In the genomic region with DNA sequence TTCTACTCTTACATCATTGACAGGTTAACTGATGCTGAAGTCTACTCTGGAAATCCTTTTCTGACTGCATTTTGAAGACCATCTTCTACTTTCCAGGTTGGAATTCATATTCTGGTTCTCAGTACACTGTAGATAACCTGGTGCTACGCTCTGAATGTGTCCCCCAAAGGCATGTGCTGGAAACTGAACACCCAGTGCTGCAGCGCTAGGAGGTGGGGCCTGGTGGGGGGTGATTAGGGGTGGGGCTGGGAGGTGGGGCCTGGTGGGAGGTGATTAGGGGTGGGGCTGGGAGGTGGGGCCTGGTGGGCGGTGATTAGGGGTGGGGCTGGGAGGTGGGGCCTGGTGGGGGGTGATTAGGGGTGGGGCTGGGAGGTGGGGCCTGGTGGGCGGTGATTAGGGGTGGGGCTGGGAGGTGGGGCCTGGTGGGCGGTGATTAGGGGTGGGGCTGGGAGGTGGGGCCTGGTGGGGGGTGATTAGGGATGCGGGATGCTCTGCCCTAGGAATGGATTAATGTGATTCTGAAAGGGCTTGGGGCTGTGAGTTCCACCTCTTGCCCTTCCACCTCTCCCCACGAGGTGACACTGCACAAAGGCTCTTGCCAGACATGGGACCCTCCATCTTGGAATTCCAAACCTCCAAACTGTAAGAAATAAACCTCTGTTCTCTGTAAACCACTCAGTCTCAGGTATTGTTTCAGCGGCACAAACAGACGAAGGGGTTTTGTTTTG, we compare ENCODE assay signal across 9 cellular contexts. TPM values are rescaled to one million over a fixed set of nuclear protein-coding genes. Genes with fewer than 3 reads are reported as not detected.
DNase-seq lines count a peak whose midpoint lies in the region; ATAC-seq and TF ChIP-seq lines count a peak whose summit lies in the region.
"Not testable (repeated sequence)": the region's sequence is repeated elsewhere in the genome, so short reads cannot be mapped to it uniquely, and the experiment has no call there.
"Had no signal": no experiment of that assay in that cellular context is flagged by ENCODE, and none has a peak within 500 bp of the region (broad histone marks: within the 10 kb centered on the region; RNA-seq: fewer than 3 reads in every experiment).

No MANE protein-coding gene starts in this region.

- H4K20me1 ChIP-seq in Karpas-422 (ENCODE audit: insufficient read depth, low read depth, low read length), result peaks cover 50% of the 10 kb centered on the region
- H4K20me1 ChIP-seq in OCI-LY7 (ENCODE audit: insufficient read depth, low read length), result not testable (repeated sequence)

- H3K4me1 ChIP-seq in BE2C; Karpas-422 (ENCODE audit: low read length); endodermal cell (ENCODE audit: control insufficient read depth, insufficient read depth, low read length); iPS DF 6.9 (ENCODE audit: control insufficient read depth, insufficient read depth, low read length): not testable (repeated sequence)
- peaks cover 24% of the 10 kb centered on the region for H3K4me1 ChIP-seq in OCI-LY7 (ENCODE audit: insufficient read depth, low read length, poor library complexity, severe bottlenecking)

- H3K4me3 Mint-ChIP-seq in endodermal cell; stimulated activated memory B cell treated with anti-CD40 and anti-IgM and Interleukin-4, amounts not matched to agents 10 μg/mL and 1 μg/mL and 100 μg/mL, for 72 hours: not testable (repeated sequence)

- not testable (repeated sequence) for H3K27ac Mint-ChIP-seq in endodermal cell
- H3K27ac Mint-ChIP-seq in stimulated activated memory B cell treated with anti-CD40 and anti-IgM and Interleukin-4, amounts not matched to agents 10 μg/mL and 1 μg/mL and 100 μg/mL, for 72 hours, result peak overlapping the region; percentile 12

- 86 to 92% methylated on average over 3 to 4 of the region's 9 CpGs for WGBS in endodermal cell (ENCODE audit: insufficient coverage in 1 of 2, insufficient read length in 1 of 2), 2 experiments
- no CpG with 5 or more reads among the region's 9 CpGs for WGBS in iPS DF 6.9 (ENCODE audit: insufficient coverage, insufficient read length)

- not testable (repeated sequence) for H3K4me1 Mint-ChIP-seq in endodermal cell
- H3K4me1 Mint-ChIP-seq in stimulated activated memory B cell treated with anti-CD40 and anti-IgM and Interleukin-4, amounts not matched to agents 10 μg/mL and 1 μg/mL and 100 μg/mL, for 72 hours, result peaks cover 75% of the 10 kb centered on the region

- H3K36me3 ChIP-seq in BE2C; H7 (replicated peaks; ENCODE audit: control insufficient read depth, insufficient read depth, low read length); Karpas-422 (ENCODE audit: insufficient read depth, low read length); OCI-LY7 (ENCODE audit: insufficient read depth, low read length); WERI-Rb-1; endodermal cell (ENCODE audit: control insufficient read depth, insufficient read depth, low read length); iPS DF 6.9 (ENCODE audit: control insufficient read depth, insufficient read depth, low read length): not testable (repeated sequence)

- H3K4me3 ChIP-seq in BE2C (ENCODE audit: low read depth, low read length); H7 (ENCODE audit: insufficient read depth, low read depth, low read length); Karpas-422 (ENCODE audit: low read length); OCI-LY7 (ENCODE audit: low read depth, low read length, poor library complexity, severe bottlenecking); WERI-Rb-1 (ENCODE audit: low read depth, low read length); endodermal cell (ENCODE audit: low read length); iPS DF 6.9 (ENCODE audit: low read length): not testable (repeated sequence)

- not testable (repeated sequence) for TF ChIP-seq CTCF in BE2C (IDR thresholded peaks at IDR 0.05; ENCODE audit: low read depth, low read length); OCI-LY7 (conservative IDR thresholded peaks at IDR 0.05; ENCODE audit: low read length); endodermal cell (conservative IDR thresholded peaks at IDR 0.05)
- peak; percentile 32; the same call in 1 of the 2 replicates for TF ChIP-seq CTCF in WERI-Rb-1 (IDR thresholded peaks at IDR 0.05; ENCODE audit: low read depth, low read length)

- peak; percentile 32 for DNase-seq in BE2C
- peak; percentile 96 for DNase-seq in H7
- DNase-seq in Karpas-422, result peak; percentile 78
- DNase-seq in OCI-LY7 (ENCODE audit: low spot score), result peak; percentile 46
- peak; percentile 72 for DNase-seq in WERI-Rb-1
- DNase-seq in endodermal cell, result peak; percentile 71
- peak; percentile 16 for DNase-seq in iPS DF 6.9 (ENCODE audit: low read depth, low spot score)

- H2AFZ ChIP-seq in Karpas-422 (ENCODE audit: low read length); OCI-LY7 (ENCODE audit: low read length): not testable (repeated sequence)

- not testable (repeated sequence) for H3K79me2 ChIP-seq in Karpas-422 (ENCODE audit: low read length); OCI-LY7 (ENCODE audit: insufficient read depth, low read depth, low read length)

- not testable (repeated sequence) for H3K36me3 Mint-ChIP-seq in endodermal cell (ENCODE audit: low read depth); stimulated activated memory B cell treated with anti-CD40 and anti-IgM and Interleukin-4, amounts not matched to agents 10 μg/mL and 1 μg/mL and 100 μg/mL, for 72 hours

- H3K27ac ChIP-seq in Karpas-422 (ENCODE audit: low read length); OCI-LY7 (ENCODE audit: low read depth, low read length, poor library complexity, severe bottlenecking); endodermal cell (ENCODE audit: low read depth, low read length); iPS DF 6.9 (ENCODE audit: low read length): not testable (repeated sequence)
- H3K27ac ChIP-seq in WERI-Rb-1, result peak overlapping the region; percentile 47

- H3K4me2 ChIP-seq in Karpas-422 (ENCODE audit: low read depth, low read length, poor library complexity, severe bottlenecking); OCI-LY7 (ENCODE audit: low read length): not testable (repeated sequence)

- H3K9me3 ChIP-seq in BE2C; Karpas-422 (ENCODE audit: low read length); OCI-LY7 (ENCODE audit: low read length); WERI-Rb-1 (ENCODE audit: severe bottlenecking); endodermal cell (ENCODE audit: control insufficient read depth, low read length); iPS DF 6.9 (ENCODE audit: control insufficient read depth, insufficient read depth, low read length): not testable (repeated sequence)

- not testable (repeated sequence) for H3K9me3 Mint-ChIP-seq in endodermal cell; stimulated activated memory B cell treated with anti-CD40 and anti-IgM and Interleukin-4, amounts not matched to agents 10 μg/mL and 1 μg/mL and 100 μg/mL, for 72 hours

- H3K27me3 ChIP-seq in BE2C; H7 (ENCODE audit: control insufficient read depth, insufficient read depth, low read length); Karpas-422 (ENCODE audit: low read length); WERI-Rb-1 (ENCODE audit: insufficient read depth, low read depth, severe bottlenecking); endodermal cell (ENCODE audit: control insufficient read depth, insufficient read depth, low read length, poor library complexity, severe bottlenecking); iPS DF 6.9 (ENCODE audit: control insufficient read depth, insufficient read depth, low read length): not testable (repeated sequence)

- CTCF ChIA-PET in OCI-LY7 (lab: Charles Lee; ENCODE audit: unreplicated experiment), result not testable (repeated sequence)

- H3K27me3 Mint-ChIP-seq in endodermal cell (ENCODE audit: insufficient read depth); stimulated activated memory B cell treated with anti-CD40 and anti-IgM and Interleukin-4, amounts not matched to agents 10 μg/mL and 1 μg/mL and 100 μg/mL, for 72 hours: not testable (repeated sequence)

- intact Hi-C loops in OCI-LY7 (cut with micrococcal nuclease; ENCODE audit: unreplicated experiment), result loop anchor here (10.0 kb wide), 1 partner anchor 398 kb away; no protein-coding TSS in a partner anchor

- H3K9ac ChIP-seq in Karpas-422 (ENCODE audit: low read length); endodermal cell (ENCODE audit: extremely low read depth, low read length, poor library complexity, severe bottlenecking): not testable (repeated sequence)

- not testable (repeated sequence) for ATAC-seq in stimulated activated memory B cell treated with anti-CD40 and anti-IgM and Interleukin-4, amounts not matched to agents 10 μg/mL and 1 μg/mL and 100 μg/mL, for 72 hours

- POLR2A ChIA-PET in OCI-LY7 (lab: Charles Lee), result not testable (repeated sequence)

- not testable (repeated sequence) for BruUV-seq in OCI-LY7 (replicated peaks; lab: Mats Ljungman, UMichigan)

- not testable (repeated sequence) for H3K9me2 ChIP-seq in Karpas-422 (replicated peaks; ENCODE audit: insufficient read depth, low read length); OCI-LY7 (ENCODE audit: insufficient read depth, low read length)

RNA-seq across cellular contexts. Expression of a gene that starts 26.1 kb away (rescaled TPM):
- polyA plus RNA-seq in BE2C (2012; ENCODE audit: insufficient read depth, insufficient read length, low read depth), result 46.1 TPM
- total RNA-seq in H7 (2014; rRNA removed; shearing (Covaris generic)), result 17.3 and 20.2 TPM in 2 replicates
- total RNA-seq in Karpas-422 (2014; rRNA removed; shearing (Covaris generic); ENCODE audit: low replicate concordance), result 8.8 and 17.2 TPM in 2 replicates
- total RNA-seq in OCI-LY7 (2014; rRNA removed; shearing (Covaris generic)), result 26.4 and 27.5 TPM in 2 replicates
- 22.4 and 22.6 TPM in 2 replicates for total RNA-seq in OCI-LY7 (2022)
- total RNA-seq in endodermal cell, result 10 to 100 TPM; 23.9 to 25.4 TPM
- 15.7 TPM for polyA plus RNA-seq in endodermal cell (2013, experiment 1 of 2)
- 14.4 TPM for polyA plus RNA-seq in endodermal cell (2013, experiment 2 of 2)

RNA-seq across cellular contexts. Expression of a gene that starts 59.4 kb away (rescaled TPM):
- 40.4 TPM for polyA plus RNA-seq in BE2C (2012; ENCODE audit: insufficient read depth, insufficient read length, low read depth)
- 1.7 and 2.7 TPM in 2 replicates for total RNA-seq in H7 (2014; rRNA removed; shearing (Covaris generic))
- not detected in 2 replicates for total RNA-seq in Karpas-422 (2014; rRNA removed; shearing (Covaris generic); ENCODE audit: low replicate concordance)
- total RNA-seq in OCI-LY7 (2014; rRNA removed; shearing (Covaris generic)), result not detected in 2 replicates
- total RNA-seq in OCI-LY7 (2022), result not detected in 2 replicates
- 1 to 10 TPM; 4.7 to 7.0 TPM for total RNA-seq in endodermal cell
- polyA plus RNA-seq in endodermal cell (2013, experiment 1 of 2), result 13.7 TPM
- 7.4 TPM for polyA plus RNA-seq in endodermal cell (2013, experiment 2 of 2)
- total RNA-seq: LHCN-M2 had no signal

Comparison
In these comparisons a context has a peak if more than half of its experiments do, and no peak if none do; other contexts are left out.
1. DNase-seq: peak in every context shown above with its lines; median percentile 96 in H7; 78 in Karpas-422; 72 in WERI-Rb-1; 71 in endodermal cell; 46 in OCI-LY7; 32 in BE2C; 16 in iPS DF 6.9.